1 cellular context compared by ENCODE assay signal in genomic region chr7:129203050-129203741, GRCh38.
A peak's percentile ranks its signal among the peaks of the same experiment; 100 is the strongest.
TF ChIP-seq lines count a peak whose summit lies in the region.

No MANE protein-coding gene starts in this region.

TF ChIP-seq in HepG2, 621 proteins besides CTCF, POLR2A, EP300 and RAD21:
- TF ChIP-seq ZNF263 (CRISPR knock-in tag; IDR thresholded peaks at IDR 0.05) (peak; percentile 24; the same call in 1 of the 2 replicates), SALL1 (CRISPR knock-in tag; IDR thresholded peaks at IDR 0.05) (peak; percentile 21; the same call in 1 of the 2 replicates), HNRNPL (IDR thresholded peaks at IDR 0.05; ENCODE audit: low read depth, low read length) (0 out of 2 replicates have a peak, but pooled peaks have one; percentile 61), POLR2G (IDR thresholded peaks at IDR 0.05; ENCODE audit: low read depth, low read length) (no peak), ZMYM4 (CRISPR knock-in tag; IDR thresholded peaks at IDR 0.05) (0 out of 2 replicates have a peak, but pooled peaks have one; percentile 30), AGO2 (optimal IDR thresholded peaks at IDR 0.05; ENCODE audit: low read depth, low read length) (peak; percentile 58), GTF3A (CRISPR knock-in tag; conservative IDR thresholded peaks at IDR 0.05) (no peak), HOXD1 (CRISPR knock-in tag; IDR thresholded peaks at IDR 0.05) (no peak), ZBTB38 (CRISPR knock-in tag; IDR thresholded peaks at IDR 0.05) (peak; percentile 81; the same call in 1 of the 2 replicates), GATAD1 (CRISPR knock-in tag; IDR thresholded peaks at IDR 0.05) (no peak), HNF4A (CRISPR knock-in tag; IDR thresholded peaks at IDR 0.05) (peak; percentile 43; the same call in 1 of the 2 replicates), HOXA3 (CRISPR knock-in tag; IDR thresholded peaks at IDR 0.05) (peak; percentile 71), ZNF687 (CRISPR knock-in tag; IDR thresholded peaks at IDR 0.05) (peak; percentile 60), RXRB (CRISPR knock-in tag; IDR thresholded peaks at IDR 0.05; ENCODE audit: borderline replicate concordance) (no peak)
- TF ChIP-seq, protein P1, sequence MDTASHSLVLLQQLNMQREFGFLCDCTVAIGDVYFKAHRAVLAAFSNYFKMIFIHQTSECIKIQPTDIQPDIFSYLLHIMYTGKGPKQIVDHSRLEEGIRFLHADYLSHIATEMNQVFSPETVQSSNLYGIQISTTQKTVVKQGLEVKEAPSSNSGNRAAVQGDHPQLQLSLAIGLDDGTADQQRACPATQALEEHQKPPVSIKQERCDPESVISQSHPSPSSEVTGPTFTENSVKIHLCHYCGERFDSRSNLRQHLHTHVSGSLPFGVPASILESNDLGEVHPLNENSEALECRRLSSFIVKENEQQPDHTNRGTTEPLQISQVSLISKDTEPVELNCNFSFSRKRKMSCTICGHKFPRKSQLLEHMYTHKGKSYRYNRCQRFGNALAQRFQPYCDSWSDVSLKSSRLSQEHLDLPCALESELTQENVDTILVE (CRISPR knock-in tag; IDR thresholded peaks at IDR 0.05) = no peak
- TF ChIP-seq, protein P2, sequence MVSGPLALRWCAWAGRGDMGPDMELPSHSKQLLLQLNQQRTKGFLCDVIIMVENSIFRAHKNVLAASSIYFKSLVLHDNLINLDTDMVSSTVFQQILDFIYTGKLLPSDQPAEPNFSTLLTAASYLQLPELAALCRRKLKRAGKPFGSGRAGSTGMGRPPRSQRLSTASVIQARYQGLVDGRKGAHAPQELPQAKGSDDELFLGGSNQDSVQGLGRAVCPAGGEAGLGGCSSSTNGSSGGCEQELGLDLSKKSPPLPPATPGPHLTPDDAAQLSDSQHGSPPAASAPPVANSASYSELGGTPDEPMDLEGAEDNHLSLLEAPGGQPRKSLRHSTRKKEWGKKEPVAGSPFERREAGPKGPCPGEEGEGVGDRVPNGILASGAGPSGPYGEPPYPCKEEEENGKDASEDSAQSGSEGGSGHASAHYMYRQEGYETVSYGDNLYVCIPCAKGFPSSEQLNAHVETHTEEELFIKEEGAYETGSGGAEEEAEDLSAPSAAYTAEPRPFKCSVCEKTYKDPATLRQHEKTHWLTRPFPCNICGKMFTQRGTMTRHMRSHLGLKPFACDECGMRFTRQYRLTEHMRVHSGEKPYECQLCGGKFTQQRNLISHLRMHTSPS (CRISPR knock-in tag; IDR thresholded peaks at IDR 0.05; ENCODE audit: low read depth) = peak; percentile 62; the same call in 1 of the 2 replicates
